2 cellular contexts compared by ENCODE assay signal in genomic region chr1:6353605-6353947, GRCh38.
TF ChIP-seq lines count a peak whose summit lies in the region.

No MANE protein-coding gene starts in this region.

TF ChIP-seq in IMR-90, 13 proteins besides CTCF, POLR2A, EP300 and RAD21:
- TF ChIP-seq RCOR1 (IDR thresholded peaks at IDR 0.05; ENCODE audit: insufficient replicate concordance, low read length), result no peak
- no peak for TF ChIP-seq CEBPB (IDR thresholded peaks at IDR 0.05; ENCODE audit: low read depth, low read length)
- TF ChIP-seq FOS (IDR thresholded peaks at IDR 0.05; ENCODE audit: low read depth, low read length), result no peak
- TF ChIP-seq RFX5 (IDR thresholded peaks at IDR 0.05; ENCODE audit: low read depth, low read length), result no peak
- TF ChIP-seq ELK1 (IDR thresholded peaks at IDR 0.05; ENCODE audit: borderline replicate concordance, low read depth, low read length), result no peak
- no peak for TF ChIP-seq MAZ (IDR thresholded peaks at IDR 0.05; ENCODE audit: borderline replicate concordance, low read depth, low read length)
- TF ChIP-seq BHLHE40 (IDR thresholded peaks at IDR 0.05; ENCODE audit: low read depth, low read length), result no peak
- no peak for TF ChIP-seq MAFK (IDR thresholded peaks at IDR 0.05; ENCODE audit: low read depth, low read length)
- no peak for TF ChIP-seq MXI1 (IDR thresholded peaks at IDR 0.05; ENCODE audit: borderline replicate concordance, low read depth, low read length)
- TF ChIP-seq SMC3 (IDR thresholded peaks at IDR 0.05; ENCODE audit: low read depth, low read length), result no peak
- TF ChIP-seq NFE2L2 (IDR thresholded peaks at IDR 0.05; ENCODE audit: low read depth, low read length), result no peak
- TF ChIP-seq CHD1 (IDR thresholded peaks at IDR 0.05; ENCODE audit: low read depth, low read length), result no peak
- TF ChIP-seq USF2 (IDR thresholded peaks at IDR 0.05; ENCODE audit: low read depth, low read length), result no peak

TF ChIP-seq in HepG2, 621 proteins besides CTCF, POLR2A, EP300 and RAD21:
- TF ChIP-seq KLF16 (CRISPR knock-in tag; IDR thresholded peaks at IDR 0.05), result no peak
- no peak for TF ChIP-seq NFYC (CRISPR knock-in tag; IDR thresholded peaks at IDR 0.05)
- peak; percentile 15; the same call in 1 of the 2 replicates for TF ChIP-seq HNF1A (IDR thresholded peaks at IDR 0.05; ENCODE audit: low read depth)
- TF ChIP-seq HNF1A (CRISPR knock-in tag; IDR thresholded peaks at IDR 0.05; ENCODE audit: borderline replicate concordance), result no peak
- 0 out of 2 replicates have a peak, but pooled peaks have one; percentile 7 for TF ChIP-seq ZNF460 (CRISPR knock-in tag; IDR thresholded peaks at IDR 0.05; ENCODE audit: borderline replicate concordance)
